Comparison of ENCODE assay signal across 3 cellular contexts in genomic region chr22:27533105-27533504, GRCh38.
TF ChIP-seq lines count a peak whose summit lies in the region.

No MANE protein-coding gene starts in this region.

TF ChIP-seq in WTC11, 78 proteins besides CTCF, POLR2A, EP300 and RAD21:
- TF ChIP-seq GTF2I (CRISPR knock-in tag; conservative IDR thresholded peaks at IDR 0.05) (0 out of 2 replicates have a peak, but pooled peaks have one; percentile 24), GABPB1 (CRISPR knock-in tag; IDR thresholded peaks at IDR 0.05) (no peak)

TF ChIP-seq in K562, 482 proteins besides CTCF, POLR2A, EP300 and RAD21:
- peak; percentile 70 for TF ChIP-seq RBM25 (IDR thresholded peaks at IDR 0.05; ENCODE audit: low read depth, low read length, severe bottlenecking)
- TF ChIP-seq, protein P1, sequence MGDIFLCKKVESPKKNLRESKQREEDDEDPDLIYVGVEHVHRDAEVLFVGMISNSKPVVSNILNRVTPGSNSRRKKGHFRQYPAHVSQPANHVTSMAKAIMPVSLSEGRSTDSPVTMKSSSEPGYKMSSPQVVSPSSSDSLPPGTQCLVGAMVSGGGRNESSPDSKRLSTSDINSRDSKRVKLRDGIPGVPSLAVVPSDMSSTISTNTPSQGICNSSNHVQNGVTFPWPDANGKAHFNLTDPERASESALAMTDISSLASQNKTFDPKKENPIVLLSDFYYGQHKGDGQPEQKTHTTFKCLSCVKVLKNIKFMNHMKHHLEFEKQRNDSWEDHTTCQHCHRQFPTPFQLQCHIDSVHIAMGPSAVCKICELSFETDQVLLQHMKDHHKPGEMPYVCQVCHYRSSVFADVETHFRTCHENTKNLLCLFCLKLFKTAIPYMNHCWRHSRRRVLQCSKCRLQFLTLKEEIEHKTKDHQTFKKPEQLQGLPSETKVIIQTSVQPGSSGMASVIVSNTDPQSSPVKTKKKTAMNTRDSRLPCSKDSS (IDR thresholded peaks at IDR 0.05; ENCODE audit: low read depth, partially characterized antibody), result no peak

TF ChIP-seq in H1, 55 proteins besides CTCF, POLR2A, EP300 and RAD21:
- peak; percentile 92 for TF ChIP-seq KDM1A (IDR thresholded peaks at IDR 0.05; ENCODE audit: borderline replicate concordance, low read length)
- TF ChIP-seq, protein P2, sequence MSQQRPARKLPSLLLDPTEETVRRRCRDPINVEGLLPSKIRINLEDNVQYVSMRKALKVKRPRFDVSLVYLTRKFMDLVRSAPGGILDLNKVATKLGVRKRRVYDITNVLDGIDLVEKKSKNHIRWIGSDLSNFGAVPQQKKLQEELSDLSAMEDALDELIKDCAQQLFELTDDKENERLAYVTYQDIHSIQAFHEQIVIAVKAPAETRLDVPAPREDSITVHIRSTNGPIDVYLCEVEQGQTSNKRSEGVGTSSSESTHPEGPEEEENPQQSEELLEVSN (IDR thresholded peaks at IDR 0.05), result no peak
- TF ChIP-seq YY1 (IDR thresholded peaks at IDR 0.05; ENCODE audit: low read depth, low read length), result no peak
